Comparison of ENCODE assay signal across 30 cellular contexts in the genomic region with DNA sequence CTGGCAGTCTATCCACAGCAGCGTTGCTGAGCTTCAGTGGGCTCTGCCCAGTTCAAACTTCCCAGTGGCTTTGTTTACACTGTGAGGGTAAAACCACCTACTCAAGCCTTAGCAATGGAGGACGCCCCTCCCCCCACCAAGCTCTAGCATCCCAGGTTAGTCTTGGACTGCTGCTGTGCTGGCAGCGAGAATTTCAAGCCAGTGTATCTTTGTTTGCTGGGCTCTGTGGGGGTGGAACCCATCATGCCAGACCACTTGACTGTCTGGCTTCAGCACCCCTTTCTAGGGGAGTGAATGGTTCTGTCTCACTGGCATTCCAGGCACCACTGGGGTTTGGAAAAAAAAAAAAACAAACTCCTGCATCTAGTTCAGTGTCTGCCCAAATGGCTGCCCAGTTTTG.
"Had no signal": no experiment of that assay in that cellular context is flagged by ENCODE, and none has a peak within 500 bp of the region (broad histone marks: within the 10 kb centered on the region; RNA-seq: fewer than 3 reads in every experiment).

No MANE protein-coding gene starts in this region.

- H3K27me3 ChIP-seq: hepatocyte, left lung, pancreas, stomach, testis, tibial artery, upper lobe of right lung had no signal

- H3K4me1 Mint-ChIP-seq: immature natural killer cell; naive B cell; natural killer cell; stimulated activated naive B cell treated with anti-CD40 and anti-IgM and Interleukin-4, amounts not matched to agents 10 μg/mL and 1 μg/mL and 100 μg/mL, for 72 hours had no signal

- ATAC-seq: left colon; left lung; lower lobe of right lung; natural killer cell; pancreas; right cardiac atrium; sciatic nerve; stimulated activated naive B cell treated with anti-CD40 and anti-IgM and Interleukin-4, amounts not matched to agents 10 μg/mL and 1 μg/mL and 100 μg/mL, for 72 hours; stimulated activated naive CD8-positive, alpha-beta T cell treated with anti-CD3 and anti-CD28 coated beads, Interleukin-15, Interleukin-2, amounts not matched to agents 100 U/mL and 50 U/mL, for 24 hours; upper lobe of right lung had no signal

- H3K27ac Mint-ChIP-seq: immature natural killer cell; mesothelial cell of epicardium; naive B cell; natural killer cell; stimulated activated naive B cell treated with anti-CD40 and anti-IgM and Interleukin-4, amounts not matched to agents 10 μg/mL and 1 μg/mL and 100 μg/mL, for 72 hours had no signal

- H3K4me1 ChIP-seq: left lung, lower lobe of right lung, pancreas, prostate gland, stomach, testis, tibial artery, upper lobe of right lung had no signal

- H2AFZ ChIP-seq: hepatocyte had no signal

- H3K36me3 ChIP-seq: left lung, lower lobe of right lung, pancreas, prostate gland, stomach, tibial artery, upper lobe of right lung had no signal

- H3K4me3 ChIP-seq: hepatocyte, left lung, lower lobe of right lung, pancreas, prostate gland, skin epidermis, stomach, testis, tibial artery, upper lobe of right lung had no signal

- H3K79me2 ChIP-seq: hepatocyte had no signal

- DNase-seq: immature natural killer cell; kidney; left colon; left lung; lower lobe of right lung; mammary epithelial cell; mesenchymal stem cell; naive B cell; natural killer cell; nucleus accumbens; pancreas; posterior cingulate gyrus; retina; stimulated activated CD4-positive, alpha-beta T cell treated with anti-CD3 and anti-CD28 coated beads, Interleukin-12 subunit alpha, Interleukin-12 subunit beta, amount 100 ng/mL, for 4 hours; stimulated activated CD4-positive, alpha-beta T cell treated with anti-CD3 and anti-CD28 coated beads, Interleukin-15, amount 100 ng/mL, for 24 hours; stimulated activated CD4-positive, alpha-beta T cell treated with anti-CD3 and anti-CD28 coated beads, Interleukin-2, amount 100 ng/mL, for 24 hours; stimulated activated CD4-positive, alpha-beta T cell treated with anti-CD3 and anti-CD28 coated beads, Interleukin-4, amount 100 ng/mL, for 1 hour; stimulated activated naive B cell treated with anti-CD40 and anti-IgM and Interleukin-4, amounts not matched to agents 10 μg/mL and 1 μg/mL and 100 μg/mL, for 72 hours; stimulated activated naive CD8-positive, alpha-beta T cell treated with anti-CD3 and anti-CD28 coated beads, Interleukin-15, Interleukin-2, amounts not matched to agents 100 U/mL and 50 U/mL, for 24 hours; stomach; testis; tibial artery; trophoblast cell; upper lobe of right lung had no signal

- H3K27me3 Mint-ChIP-seq: stimulated activated naive B cell treated with anti-CD40 and anti-IgM and Interleukin-4, amounts not matched to agents 10 μg/mL and 1 μg/mL and 100 μg/mL, for 72 hours had no signal

- H3K9me3 ChIP-seq: lower lobe of right lung, pancreas, prostate gland, testis, upper lobe of right lung had no signal

- H3K27ac ChIP-seq: hepatocyte, left lung, lower lobe of right lung, pancreas, prostate gland, skin epidermis, stomach, testis, tibial artery, upper lobe of right lung had no signal

- H3K36me3 Mint-ChIP-seq: immature natural killer cell; mesothelial cell of epicardium; naive B cell; natural killer cell; stimulated activated naive B cell treated with anti-CD40 and anti-IgM and Interleukin-4, amounts not matched to agents 10 μg/mL and 1 μg/mL and 100 μg/mL, for 72 hours had no signal

- H3K4me2 ChIP-seq: hepatocyte had no signal

- H3K4me3 Mint-ChIP-seq: immature natural killer cell; mesothelial cell of epicardium; naive B cell; natural killer cell; stimulated activated naive B cell treated with anti-CD40 and anti-IgM and Interleukin-4, amounts not matched to agents 10 μg/mL and 1 μg/mL and 100 μg/mL, for 72 hours had no signal
